In genomic region chr11:34770111-34770510, GRCh38 we compare ENCODE assay signal across 4 cellular contexts.
"Had no signal": no experiment of that assay in that cellular context is flagged by ENCODE, and none has a peak within 500 bp of the region (broad histone marks: within the 10 kb centered on the region; RNA-seq: fewer than 3 reads in every experiment).

No MANE protein-coding gene starts in this region.

- H2AFZ ChIP-seq: GM23338 had no signal

- H3K4me2 ChIP-seq: GM23338 had no signal

- DNase-seq: H9, HCEC 1CT had no signal

- H3K27ac Mint-ChIP-seq: GM23338, IgD-negative memory B cell had no signal

- H3K4me1 Mint-ChIP-seq: GM23338, H9, IgD-negative memory B cell had no signal

- H3K4me3 ChIP-seq: GM23338 had no signal

- H3K36me3 Mint-ChIP-seq: IgD-negative memory B cell had no signal

- H3K4me3 Mint-ChIP-seq: GM23338, H9 had no signal
